In the genomic region with DNA sequence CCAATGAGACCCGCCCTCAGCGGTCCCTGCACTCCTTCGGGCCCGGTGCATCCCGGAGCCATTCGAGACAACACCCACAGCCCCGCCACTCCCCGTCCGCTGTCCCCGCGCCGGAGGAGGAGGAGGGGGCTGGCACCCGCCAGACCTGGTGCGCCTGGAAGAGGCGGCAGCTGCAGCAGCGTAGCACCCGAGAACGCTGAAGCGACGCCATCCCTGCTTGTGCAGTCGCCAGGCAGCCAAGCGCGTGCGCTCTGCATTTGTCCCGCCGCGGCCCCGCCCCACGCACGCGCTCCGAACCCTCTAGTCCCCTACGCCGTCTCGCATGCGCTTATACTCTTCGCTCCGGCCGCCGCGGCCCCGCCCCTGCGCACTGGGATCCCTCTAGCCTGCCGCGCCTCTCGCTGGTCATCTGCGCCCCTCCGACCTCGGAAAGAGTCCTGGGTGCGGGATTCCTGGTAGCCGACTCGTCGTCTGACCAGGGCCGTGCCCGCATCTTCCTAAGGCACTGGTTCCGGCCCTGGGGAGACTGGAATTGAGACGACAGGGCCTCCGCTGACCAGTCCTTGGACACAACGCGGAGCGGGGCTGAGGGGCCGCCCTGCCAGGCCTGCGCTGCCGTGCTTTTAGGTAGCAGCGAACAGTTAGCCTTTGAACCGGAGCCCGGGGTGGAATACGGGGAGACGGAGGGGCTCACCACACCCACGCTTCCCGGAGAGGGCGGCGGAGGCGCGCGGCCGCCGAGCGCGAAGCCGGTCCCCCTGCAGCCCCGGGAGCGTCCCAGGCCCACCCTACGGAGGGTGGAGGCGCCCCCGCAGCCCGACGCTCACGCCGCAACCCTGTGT, we compare ENCODE assay signal across 1 cellular context.
TF ChIP-seq lines count a peak whose summit lies in the region.

A gene with protein sequence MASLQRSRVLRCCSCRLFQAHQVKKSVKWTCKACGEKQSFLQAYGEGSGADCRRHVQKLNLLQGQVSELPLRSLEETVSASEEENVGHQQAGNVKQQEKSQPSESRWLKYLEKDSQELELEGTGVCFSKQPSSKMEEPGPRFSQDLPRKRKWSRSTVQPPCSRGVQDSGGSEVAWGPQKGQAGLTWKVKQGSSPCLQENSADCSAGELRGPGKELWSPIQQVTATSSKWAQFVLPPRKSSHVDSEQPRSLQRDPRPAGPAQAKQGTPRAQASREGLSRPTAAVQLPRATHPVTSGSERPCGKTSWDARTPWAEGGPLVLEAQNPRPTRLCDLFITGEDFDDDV (minus strand): TSS at position 232 of the 842 bp plus-strand sequence. CDS start 21 bp downstream, at position 211.

TF ChIP-seq in HepG2, 621 proteins besides CTCF, POLR2A, EP300 and RAD21 (continued from another document and continues in another):
- TF ChIP-seq, protein P1, sequence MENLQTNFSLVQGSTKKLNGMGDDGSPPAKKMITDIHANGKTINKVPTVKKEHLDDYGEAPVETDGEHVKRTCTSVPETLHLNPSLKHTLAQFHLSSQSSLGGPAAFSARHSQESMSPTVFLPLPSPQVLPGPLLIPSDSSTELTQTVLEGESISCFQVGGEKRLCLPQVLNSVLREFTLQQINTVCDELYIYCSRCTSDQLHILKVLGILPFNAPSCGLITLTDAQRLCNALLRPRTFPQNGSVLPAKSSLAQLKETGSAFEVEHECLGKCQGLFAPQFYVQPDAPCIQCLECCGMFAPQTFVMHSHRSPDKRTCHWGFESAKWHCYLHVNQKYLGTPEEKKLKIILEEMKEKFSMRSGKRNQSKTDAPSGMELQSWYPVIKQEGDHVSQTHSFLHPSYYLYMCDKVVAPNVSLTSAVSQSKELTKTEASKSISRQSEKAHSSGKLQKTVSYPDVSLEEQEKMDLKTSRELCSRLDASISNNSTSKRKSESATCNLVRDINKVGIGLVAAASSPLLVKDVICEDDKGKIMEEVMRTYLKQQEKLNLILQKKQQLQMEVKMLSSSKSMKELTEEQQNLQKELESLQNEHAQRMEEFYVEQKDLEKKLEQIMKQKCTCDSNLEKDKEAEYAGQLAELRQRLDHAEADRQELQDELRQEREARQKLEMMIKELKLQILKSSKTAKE (CRISPR knock-in tag; IDR thresholded peaks at IDR 0.05; ENCODE audit: borderline replicate concordance): peak; percentile 27
- TF ChIP-seq, protein P2, sequence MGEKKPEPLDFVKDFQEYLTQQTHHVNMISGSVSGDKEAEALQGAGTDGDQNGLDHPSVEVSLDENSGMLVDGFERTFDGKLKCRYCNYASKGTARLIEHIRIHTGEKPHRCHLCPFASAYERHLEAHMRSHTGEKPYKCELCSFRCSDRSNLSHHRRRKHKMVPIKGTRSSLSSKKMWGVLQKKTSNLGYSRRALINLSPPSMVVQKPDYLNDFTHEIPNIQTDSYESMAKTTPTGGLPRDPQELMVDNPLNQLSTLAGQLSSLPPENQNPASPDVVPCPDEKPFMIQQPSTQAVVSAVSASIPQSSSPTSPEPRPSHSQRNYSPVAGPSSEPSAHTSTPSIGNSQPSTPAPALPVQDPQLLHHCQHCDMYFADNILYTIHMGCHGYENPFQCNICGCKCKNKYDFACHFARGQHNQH (CRISPR knock-in tag; IDR thresholded peaks at IDR 0.05): peak; percentile 87; the same call in 1 of the 2 replicates
- TF ChIP-seq, protein P3, sequence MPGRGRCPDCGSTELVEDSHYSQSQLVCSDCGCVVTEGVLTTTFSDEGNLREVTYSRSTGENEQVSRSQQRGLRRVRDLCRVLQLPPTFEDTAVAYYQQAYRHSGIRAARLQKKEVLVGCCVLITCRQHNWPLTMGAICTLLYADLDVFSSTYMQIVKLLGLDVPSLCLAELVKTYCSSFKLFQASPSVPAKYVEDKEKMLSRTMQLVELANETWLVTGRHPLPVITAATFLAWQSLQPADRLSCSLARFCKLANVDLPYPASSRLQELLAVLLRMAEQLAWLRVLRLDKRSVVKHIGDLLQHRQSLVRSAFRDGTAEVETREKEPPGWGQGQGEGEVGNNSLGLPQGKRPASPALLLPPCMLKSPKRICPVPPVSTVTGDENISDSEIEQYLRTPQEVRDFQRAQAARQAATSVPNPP (CRISPR knock-in tag; IDR thresholded peaks at IDR 0.05): peak; percentile 89
- peak; percentile 79; the same call in 1 of the 2 replicates for TF ChIP-seq NAIF1 (CRISPR knock-in tag; IDR thresholded peaks at IDR 0.05; ENCODE audit: borderline replicate concordance)
- TF ChIP-seq, protein P4, sequence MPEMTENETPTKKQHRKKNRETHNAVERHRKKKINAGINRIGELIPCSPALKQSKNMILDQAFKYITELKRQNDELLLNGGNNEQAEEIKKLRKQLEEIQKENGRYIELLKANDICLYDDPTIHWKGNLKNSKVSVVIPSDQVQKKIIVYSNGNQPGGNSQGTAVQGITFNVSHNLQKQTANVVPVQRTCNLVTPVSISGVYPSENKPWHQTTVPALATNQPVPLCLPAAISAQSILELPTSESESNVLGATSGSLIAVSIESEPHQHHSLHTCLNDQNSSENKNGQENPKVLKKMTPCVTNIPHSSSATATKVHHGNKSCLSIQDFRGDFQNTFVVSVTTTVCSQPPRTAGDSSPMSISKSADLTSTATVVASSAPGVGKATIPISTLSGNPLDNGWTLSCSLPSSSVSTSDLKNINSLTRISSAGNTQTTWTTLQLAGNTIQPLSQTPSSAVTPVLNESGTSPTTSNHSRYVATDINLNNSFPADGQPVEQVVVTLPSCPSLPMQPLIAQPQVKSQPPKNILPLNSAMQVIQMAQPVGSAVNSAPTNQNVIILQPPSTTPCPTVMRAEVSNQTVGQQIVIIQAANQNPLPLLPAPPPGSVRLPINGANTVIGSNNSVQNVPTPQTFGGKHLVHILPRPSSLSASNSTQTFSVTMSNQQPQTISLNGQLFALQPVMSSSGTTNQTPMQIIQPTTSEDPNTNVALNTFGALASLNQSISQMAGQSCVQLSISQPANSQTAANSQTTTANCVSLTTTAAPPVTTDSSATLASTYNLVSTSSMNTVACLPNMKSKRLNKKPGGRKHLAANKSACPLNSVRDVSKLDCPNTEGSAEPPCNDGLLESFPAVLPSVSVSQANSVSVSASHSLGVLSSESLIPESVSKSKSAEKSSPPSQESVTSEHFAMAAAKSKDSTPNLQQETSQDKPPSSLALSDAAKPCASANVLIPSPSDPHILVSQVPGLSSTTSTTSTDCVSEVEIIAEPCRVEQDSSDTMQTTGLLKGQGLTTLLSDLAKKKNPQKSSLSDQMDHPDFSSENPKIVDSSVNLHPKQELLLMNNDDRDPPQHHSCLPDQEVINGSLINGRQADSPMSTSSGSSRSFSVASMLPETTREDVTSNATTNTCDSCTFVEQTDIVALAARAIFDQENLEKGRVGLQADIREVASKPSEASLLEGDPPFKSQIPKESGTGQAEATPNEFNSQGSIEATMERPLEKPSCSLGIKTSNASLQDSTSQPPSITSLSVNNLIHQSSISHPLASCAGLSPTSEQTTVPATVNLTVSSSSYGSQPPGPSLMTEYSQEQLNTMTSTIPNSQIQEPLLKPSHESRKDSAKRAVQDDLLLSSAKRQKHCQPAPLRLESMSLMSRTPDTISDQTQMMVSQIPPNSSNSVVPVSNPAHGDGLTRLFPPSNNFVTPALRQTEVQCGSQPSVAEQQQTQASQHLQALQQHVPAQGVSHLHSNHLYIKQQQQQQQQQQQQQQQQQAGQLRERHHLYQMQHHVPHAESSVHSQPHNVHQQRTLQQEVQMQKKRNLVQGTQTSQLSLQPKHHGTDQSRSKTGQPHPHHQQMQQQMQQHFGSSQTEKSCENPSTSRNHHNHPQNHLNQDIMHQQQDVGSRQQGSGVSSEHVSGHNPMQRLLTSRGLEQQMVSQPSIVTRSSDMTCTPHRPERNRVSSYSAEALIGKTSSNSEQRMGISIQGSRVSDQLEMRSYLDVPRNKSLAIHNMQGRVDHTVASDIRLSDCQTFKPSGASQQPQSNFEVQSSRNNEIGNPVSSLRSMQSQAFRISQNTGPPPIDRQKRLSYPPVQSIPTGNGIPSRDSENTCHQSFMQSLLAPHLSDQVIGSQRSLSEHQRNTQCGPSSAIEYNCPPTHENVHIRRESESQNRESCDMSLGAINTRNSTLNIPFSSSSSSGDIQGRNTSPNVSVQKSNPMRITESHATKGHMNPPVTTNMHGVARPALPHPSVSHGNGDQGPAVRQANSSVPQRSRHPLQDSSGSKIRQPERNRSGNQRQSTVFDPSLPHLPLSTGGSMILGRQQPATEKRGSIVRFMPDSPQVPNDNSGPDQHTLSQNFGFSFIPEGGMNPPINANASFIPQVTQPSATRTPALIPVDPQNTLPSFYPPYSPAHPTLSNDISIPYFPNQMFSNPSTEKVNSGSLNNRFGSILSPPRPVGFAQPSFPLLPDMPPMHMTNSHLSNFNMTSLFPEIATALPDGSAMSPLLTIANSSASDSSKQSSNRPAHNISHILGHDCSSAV (CRISPR knock-in tag; IDR thresholded peaks at IDR 0.05; ENCODE audit: borderline replicate concordance): no peak
- peak; percentile 24; the same call in 1 of the 2 replicates for TF ChIP-seq ZNF761 (CRISPR knock-in tag; conservative IDR thresholded peaks at IDR 0.05)
- TF ChIP-seq ZNF263 (CRISPR knock-in tag; IDR thresholded peaks at IDR 0.05): peak; percentile 50
- no peak; the same call in 1 of the 2 replicates for TF ChIP-seq JUNB (CRISPR knock-in tag; IDR thresholded peaks at IDR 0.05; ENCODE audit: borderline replicate concordance)
- TF ChIP-seq ZNF577 (CRISPR knock-in tag; IDR thresholded peaks at IDR 0.05; ENCODE audit: borderline replicate concordance, low read depth): no peak
- TF ChIP-seq TBP (CRISPR knock-in tag; IDR thresholded peaks at IDR 0.05): no peak
- TF ChIP-seq ARID2 (CRISPR knock-in tag; IDR thresholded peaks at IDR 0.05; ENCODE audit: borderline replicate concordance): no peak
- TF ChIP-seq, protein P5, sequence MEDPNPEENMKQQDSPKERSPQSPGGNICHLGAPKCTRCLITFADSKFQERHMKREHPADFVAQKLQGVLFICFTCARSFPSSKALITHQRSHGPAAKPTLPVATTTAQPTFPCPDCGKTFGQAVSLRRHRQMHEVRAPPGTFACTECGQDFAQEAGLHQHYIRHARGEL (CRISPR knock-in tag; IDR thresholded peaks at IDR 0.05): 0 out of 2 replicates have a peak, but pooled peaks have one; percentile 14
- TF ChIP-seq ZSCAN25 (CRISPR knock-in tag; IDR thresholded peaks at IDR 0.05): peak; percentile 89
- TF ChIP-seq, protein P6, sequence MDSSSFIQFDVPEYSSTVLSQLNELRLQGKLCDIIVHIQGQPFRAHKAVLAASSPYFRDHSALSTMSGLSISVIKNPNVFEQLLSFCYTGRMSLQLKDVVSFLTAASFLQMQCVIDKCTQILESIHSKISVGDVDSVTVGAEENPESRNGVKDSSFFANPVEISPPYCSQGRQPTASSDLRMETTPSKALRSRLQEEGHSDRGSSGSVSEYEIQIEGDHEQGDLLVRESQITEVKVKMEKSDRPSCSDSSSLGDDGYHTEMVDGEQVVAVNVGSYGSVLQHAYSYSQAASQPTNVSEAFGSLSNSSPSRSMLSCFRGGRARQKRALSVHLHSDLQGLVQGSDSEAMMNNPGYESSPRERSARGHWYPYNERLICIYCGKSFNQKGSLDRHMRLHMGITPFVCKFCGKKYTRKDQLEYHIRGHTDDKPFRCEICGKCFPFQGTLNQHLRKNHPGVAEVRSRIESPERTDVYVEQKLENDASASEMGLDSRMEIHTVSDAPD (CRISPR knock-in tag; IDR thresholded peaks at IDR 0.05): peak; percentile 74; the same call in 1 of the 2 replicates
- TF ChIP-seq KMT2B (CRISPR knock-in tag; IDR thresholded peaks at IDR 0.05): peak; percentile 67; the same call in 1 of the 2 replicates
- no peak; the same call in 1 of the 2 replicates for TF ChIP-seq GPN1 (CRISPR knock-in tag; IDR thresholded peaks at IDR 0.05; ENCODE audit: borderline replicate concordance)
- 0 out of 2 replicates have a peak, but pooled peaks have one; percentile 28 for TF ChIP-seq ZSCAN30 (CRISPR knock-in tag; IDR thresholded peaks at IDR 0.05)
- no peak for TF ChIP-seq ZKSCAN1 (IDR thresholded peaks at IDR 0.05; ENCODE audit: low read length)
- no peak for TF ChIP-seq SP1 (IDR thresholded peaks at IDR 0.05)
- peak; percentile 88 for TF ChIP-seq SP1 (CRISPR knock-in tag; IDR thresholded peaks at IDR 0.05)
- no peak for TF ChIP-seq ZZZ3 (CRISPR knock-in tag; IDR thresholded peaks at IDR 0.05; ENCODE audit: borderline replicate concordance)
- TF ChIP-seq, protein P7, sequence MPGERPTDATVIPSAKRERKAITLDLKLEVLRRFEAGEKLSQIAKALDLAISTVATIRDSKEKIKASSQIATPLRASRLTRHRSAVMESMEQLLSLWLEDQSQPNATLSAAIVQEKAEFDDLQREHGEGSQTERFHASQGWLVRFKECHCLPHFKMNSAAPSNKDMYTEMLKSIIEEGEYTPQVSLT (CRISPR knock-in tag; IDR thresholded peaks at IDR 0.05; ENCODE audit: borderline replicate concordance, low read depth): peak; percentile 37; the same call in 1 of the 2 replicates
- TF ChIP-seq, protein P8, sequence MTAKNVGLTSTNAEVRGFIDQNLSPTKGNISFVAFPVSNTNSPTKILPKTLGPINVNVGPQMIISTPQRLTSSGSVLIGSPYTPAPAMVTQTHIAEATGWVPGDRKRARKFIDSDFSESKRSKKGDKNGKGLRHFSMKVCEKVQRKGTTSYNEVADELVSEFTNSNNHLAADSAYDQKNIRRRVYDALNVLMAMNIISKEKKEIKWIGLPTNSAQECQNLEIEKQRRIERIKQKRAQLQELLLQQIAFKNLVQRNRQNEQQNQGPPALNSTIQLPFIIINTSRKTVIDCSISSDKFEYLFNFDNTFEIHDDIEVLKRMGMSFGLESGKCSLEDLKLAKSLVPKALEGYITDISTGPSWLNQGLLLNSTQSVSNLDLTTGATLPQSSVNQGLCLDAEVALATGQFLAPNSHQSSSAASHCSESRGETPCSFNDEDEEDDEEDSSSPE (CRISPR knock-in tag; IDR thresholded peaks at IDR 0.05): peak; percentile 67
- no peak for TF ChIP-seq BCL6 (CRISPR knock-in tag; IDR thresholded peaks at IDR 0.05)
- TF ChIP-seq TCF12 (IDR thresholded peaks at IDR 0.05): no peak
- TF ChIP-seq TCF12 (CRISPR knock-in tag; IDR thresholded peaks at IDR 0.05): no peak
- TF ChIP-seq ZKSCAN5 (CRISPR knock-in tag; IDR thresholded peaks at IDR 0.05): 0 out of 2 replicates have a peak, but pooled peaks have one; percentile 43
- TF ChIP-seq, protein P9, sequence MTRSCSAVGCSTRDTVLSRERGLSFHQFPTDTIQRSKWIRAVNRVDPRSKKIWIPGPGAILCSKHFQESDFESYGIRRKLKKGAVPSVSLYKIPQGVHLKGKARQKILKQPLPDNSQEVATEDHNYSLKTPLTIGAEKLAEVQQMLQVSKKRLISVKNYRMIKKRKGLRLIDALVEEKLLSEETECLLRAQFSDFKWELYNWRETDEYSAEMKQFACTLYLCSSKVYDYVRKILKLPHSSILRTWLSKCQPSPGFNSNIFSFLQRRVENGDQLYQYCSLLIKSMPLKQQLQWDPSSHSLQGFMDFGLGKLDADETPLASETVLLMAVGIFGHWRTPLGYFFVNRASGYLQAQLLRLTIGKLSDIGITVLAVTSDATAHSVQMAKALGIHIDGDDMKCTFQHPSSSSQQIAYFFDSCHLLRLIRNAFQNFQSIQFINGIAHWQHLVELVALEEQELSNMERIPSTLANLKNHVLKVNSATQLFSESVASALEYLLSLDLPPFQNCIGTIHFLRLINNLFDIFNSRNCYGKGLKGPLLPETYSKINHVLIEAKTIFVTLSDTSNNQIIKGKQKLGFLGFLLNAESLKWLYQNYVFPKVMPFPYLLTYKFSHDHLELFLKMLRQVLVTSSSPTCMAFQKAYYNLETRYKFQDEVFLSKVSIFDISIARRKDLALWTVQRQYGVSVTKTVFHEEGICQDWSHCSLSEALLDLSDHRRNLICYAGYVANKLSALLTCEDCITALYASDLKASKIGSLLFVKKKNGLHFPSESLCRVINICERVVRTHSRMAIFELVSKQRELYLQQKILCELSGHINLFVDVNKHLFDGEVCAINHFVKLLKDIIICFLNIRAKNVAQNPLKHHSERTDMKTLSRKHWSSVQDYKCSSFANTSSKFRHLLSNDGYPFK (CRISPR knock-in tag; IDR thresholded peaks at IDR 0.05; ENCODE audit: borderline replicate concordance): peak; percentile 90
- peak; percentile 57 for TF ChIP-seq PTBP1 (IDR thresholded peaks at IDR 0.05; ENCODE audit: low read depth, low read length, poor library complexity, severe bottlenecking)
